ENCODE assay signal across 21 cellular contexts in the genomic region with DNA sequence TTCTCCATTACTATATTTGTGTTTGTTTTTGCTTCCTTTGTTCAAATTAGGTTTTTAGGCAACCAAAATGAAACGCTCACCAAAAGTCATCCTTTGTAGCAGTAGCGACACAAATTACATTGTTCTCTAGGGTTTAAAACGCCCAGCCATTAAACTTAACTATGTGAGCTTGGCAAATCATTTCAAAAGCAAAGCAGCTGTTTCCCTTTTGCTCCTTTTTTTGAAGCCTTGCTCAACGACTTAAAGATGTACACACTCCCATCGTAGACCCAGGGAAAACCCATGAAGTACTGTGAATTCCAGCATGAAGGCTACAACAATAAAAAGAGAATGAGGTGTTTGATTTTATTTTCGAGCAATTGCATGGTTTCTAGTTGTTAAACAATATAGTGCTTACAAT.
"Had no signal": no experiment of that assay in that cellular context is flagged by ENCODE, and none has a peak within 500 bp of the region (broad histone marks: within the 10 kb centered on the region; RNA-seq: fewer than 3 reads in every experiment).

No MANE protein-coding gene starts in this region.

- H3K9me3 Mint-ChIP-seq: activated T-helper 1 cell treated with anti-CD3 and anti-CD28 coated beads, Interleukin-12 subunit alpha, Interleukin-12 subunit beta, Interleukin-2, Interleukin-4 antibody, amounts not matched to agents 30 ng/mL and 10 ng/mL and 1 ng/mL, durations not matched to agents 14 hours and 24 hours and 36 hours; dendritic cell treated with granulocyte-macrophage colony-stimulating factor and Interleukin-4, amounts not matched to agents 40 ng/mL and 50 ng/mL, for 4 days; natural killer cell; stimulated activated effector memory CD8-positive, alpha-beta T cell treated with anti-CD3 and anti-CD28 coated beads, Interleukin-12 subunit alpha, Interleukin-12 subunit beta, amount 100 ng/mL, for 72 hours had no signal

- H3K9me3 ChIP-seq: gastroesophageal sphincter, heart left ventricle, mucosa of descending colon, neutrophil, stomach, vagina had no signal

- H3K4me1 Mint-ChIP-seq: natural killer cell; stimulated activated effector memory CD8-positive, alpha-beta T cell treated with anti-CD3 and anti-CD28 coated beads, Interleukin-12 subunit alpha, Interleukin-12 subunit beta, amount 100 ng/mL, for 72 hours had no signal

- H2AFZ ChIP-seq: parathyroid adenoma had no signal

- H3K27ac Mint-ChIP-seq: activated naive CD4-positive, alpha-beta T cell treated with anti-CD3 and anti-CD28 coated beads, Interleukin-2, amount 50 U/mL, for 72 hours; activated T-helper 1 cell treated with anti-CD3 and anti-CD28 coated beads, Interleukin-12 subunit alpha, Interleukin-12 subunit beta, Interleukin-2, Interleukin-4 antibody, amounts not matched to agents 30 ng/mL and 10 ng/mL and 1 ng/mL, durations not matched to agents 14 hours and 24 hours and 36 hours; dendritic cell treated with granulocyte-macrophage colony-stimulating factor and Interleukin-4, amounts not matched to agents 40 ng/mL and 50 ng/mL, for 4 days; natural killer cell; stimulated activated effector memory CD8-positive, alpha-beta T cell treated with anti-CD3 and anti-CD28 coated beads, Interleukin-12 subunit alpha, Interleukin-12 subunit beta, amount 100 ng/mL, for 72 hours had no signal

- DNase-seq: activated CD4-positive, alpha-beta T cell treated with anti-CD3 and anti-CD28 coated beads, Interleukin-2, amount 50 U/mL, for 48 hours; activated gamma-delta T cell treated with Interleukin-2 at 50 U/mL for 16 hours; activated T-cell treated with anti-CD3 and anti-CD28 coated beads for 4 hours; effector memory CD4-positive, alpha-beta T cell; heart left ventricle; mesenchymal stem cell; mucosa of descending colon; natural killer cell; stimulated activated CD4-positive, alpha-beta T cell treated with anti-CD3 and anti-CD28 coated beads, Interleukin-4, amount 100 ng/mL, for 24 hours; stomach; T-helper 2 cell; WERI-Rb-1 had no signal

- ATAC-seq: gastroesophageal sphincter; mucosa of descending colon; natural killer cell; sciatic nerve; stimulated activated effector memory CD8-positive, alpha-beta T cell treated with anti-CD3 and anti-CD28 coated beads, Interleukin-12 subunit alpha, Interleukin-12 subunit beta, amount 100 ng/mL, for 72 hours had no signal

- H3K4me1 ChIP-seq: gastroesophageal sphincter, parathyroid adenoma, vagina had no signal

- H3K36me3 Mint-ChIP-seq: natural killer cell; stimulated activated effector memory CD8-positive, alpha-beta T cell treated with anti-CD3 and anti-CD28 coated beads, Interleukin-12 subunit alpha, Interleukin-12 subunit beta, amount 100 ng/mL, for 72 hours had no signal

- H3K9ac ChIP-seq: parathyroid adenoma had no signal

- H3K4me3 ChIP-seq: gastroesophageal sphincter, heart left ventricle, mucosa of descending colon, stomach, vagina had no signal

- H3K4me3 Mint-ChIP-seq: activated T-helper 1 cell treated with anti-CD3 and anti-CD28 coated beads, Interleukin-12 subunit alpha, Interleukin-12 subunit beta, Interleukin-2, Interleukin-4 antibody, amounts not matched to agents 30 ng/mL and 10 ng/mL and 1 ng/mL, durations not matched to agents 14 hours and 24 hours and 36 hours; dendritic cell treated with granulocyte-macrophage colony-stimulating factor and Interleukin-4, amounts not matched to agents 40 ng/mL and 50 ng/mL, for 4 days; natural killer cell; stimulated activated effector memory CD8-positive, alpha-beta T cell treated with anti-CD3 and anti-CD28 coated beads, Interleukin-12 subunit alpha, Interleukin-12 subunit beta, amount 100 ng/mL, for 72 hours had no signal

- H3K27ac ChIP-seq: gastroesophageal sphincter, neutrophil, parathyroid adenoma, stomach, vagina, WERI-Rb-1 had no signal

- H3K27me3 ChIP-seq: gastroesophageal sphincter, heart left ventricle, neutrophil, stomach, vagina had no signal

- H3K36me3 ChIP-seq: gastroesophageal sphincter, heart left ventricle, neutrophil, stomach, vagina, WERI-Rb-1 had no signal

- H3K27me3 Mint-ChIP-seq: dendritic cell treated with granulocyte-macrophage colony-stimulating factor and Interleukin-4, amounts not matched to agents 40 ng/mL and 50 ng/mL, for 4 days had no signal
